33 cellular contexts compared by ENCODE assay signal in the genomic region with DNA sequence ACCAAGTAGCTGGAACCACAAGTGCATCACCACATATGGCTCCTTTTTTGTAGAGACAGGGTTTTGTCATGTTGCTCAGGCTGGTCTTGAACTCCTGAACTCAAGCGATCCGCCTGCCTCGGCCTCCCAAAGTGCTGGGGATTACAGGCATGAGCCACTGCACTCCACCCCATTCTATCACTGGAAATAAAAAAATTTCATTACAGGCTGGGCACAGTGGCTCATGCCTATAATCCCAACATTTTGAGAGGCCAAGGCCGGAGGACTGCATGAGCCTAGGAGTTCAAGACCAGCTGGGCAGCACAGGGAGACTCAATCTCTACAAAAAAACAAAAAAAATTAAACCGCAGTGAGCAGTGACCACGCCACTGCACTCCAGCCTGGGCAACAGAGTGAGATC.
"Had no signal": no experiment of that assay in that cellular context is flagged by ENCODE, and none has a peak within 500 bp of the region (broad histone marks: within the 10 kb centered on the region; RNA-seq: fewer than 3 reads in every experiment).

No MANE protein-coding gene starts in this region.

- H3K4me3 ChIP-seq: MG63 had no signal

- H3K9me3 ChIP-seq: MG63 had no signal

- H3K27me3 ChIP-seq: MG63 had no signal

- DNase-seq: Karpas-422, MG63, MM.1S, NCI-H1048, NCI-H1092, NCI-H1092 treated with DMSO at 0.1 percent for 48 hours, NCI-H1105, NCI-H1105 treated with DMSO at 0.1 percent for 48 hours, NCI-H1417, NCI-H1417 treated with DMSO at 0.1 percent for 48 hours, NCI-H1436, NCI-H1436 treated with DMSO at 0.1 percent for 48 hours, NCI-H146, NCI-H1694, NCI-H1694 treated with DMSO at 0.1 percent for 48 hours, NCI-H187, NCI-H187 treated with DMSO at 0.1 percent for 48 hours, NCI-H1930, NCI-H2029, NCI-H2029 treated with DMSO at 0.1 percent for 48 hours, NCI-H2081, NCI-H2081 treated with DMSO at 0.1 percent for 48 hours, NCI-H2107, NCI-H2171, NCI-H2171 treated with DMSO at 0.1 percent for 48 hours, NCI-H2227 treated with DMSO at 0.1 percent for 48 hours, NCI-H226, NCI-H345, NCI-H446, NCI-H446 treated with DMSO at 0.1 percent for 48 hours, NCI-H510A, NCI-H510A treated with DMSO at 0.1 percent for 48 hours, NCI-H524 had no signal
